1 cellular context compared by ENCODE assay signal in the genomic region with DNA sequence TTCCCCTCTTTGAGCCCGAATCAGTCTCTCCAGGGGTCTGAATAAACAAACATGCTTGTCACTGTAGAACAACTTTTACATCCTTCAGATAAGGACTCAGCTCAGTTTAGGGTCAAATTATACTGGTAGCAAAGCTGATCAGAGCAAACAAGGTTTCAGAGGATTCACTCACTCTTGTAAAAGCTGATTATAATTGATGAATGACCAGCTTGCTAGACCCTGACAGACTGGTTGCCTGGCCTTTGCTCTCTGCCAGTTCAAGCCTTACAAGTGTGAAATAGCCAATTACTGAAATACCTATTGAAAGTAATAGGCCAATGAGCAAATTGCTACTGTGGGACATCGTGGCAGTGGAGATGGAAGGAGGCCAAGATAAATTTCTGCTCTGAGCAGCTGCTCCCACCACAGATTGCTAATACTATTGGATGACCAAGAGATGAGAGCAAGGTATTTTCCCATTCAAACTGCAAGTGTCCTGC.
TF ChIP-seq lines count a peak whose summit lies in the region.

No MANE protein-coding gene starts in this region.

TF ChIP-seq in HEK293, 187 proteins besides CTCF, POLR2A, EP300 and RAD21 (continued from another document and continues in another):
- TF ChIP-seq, protein P1, sequence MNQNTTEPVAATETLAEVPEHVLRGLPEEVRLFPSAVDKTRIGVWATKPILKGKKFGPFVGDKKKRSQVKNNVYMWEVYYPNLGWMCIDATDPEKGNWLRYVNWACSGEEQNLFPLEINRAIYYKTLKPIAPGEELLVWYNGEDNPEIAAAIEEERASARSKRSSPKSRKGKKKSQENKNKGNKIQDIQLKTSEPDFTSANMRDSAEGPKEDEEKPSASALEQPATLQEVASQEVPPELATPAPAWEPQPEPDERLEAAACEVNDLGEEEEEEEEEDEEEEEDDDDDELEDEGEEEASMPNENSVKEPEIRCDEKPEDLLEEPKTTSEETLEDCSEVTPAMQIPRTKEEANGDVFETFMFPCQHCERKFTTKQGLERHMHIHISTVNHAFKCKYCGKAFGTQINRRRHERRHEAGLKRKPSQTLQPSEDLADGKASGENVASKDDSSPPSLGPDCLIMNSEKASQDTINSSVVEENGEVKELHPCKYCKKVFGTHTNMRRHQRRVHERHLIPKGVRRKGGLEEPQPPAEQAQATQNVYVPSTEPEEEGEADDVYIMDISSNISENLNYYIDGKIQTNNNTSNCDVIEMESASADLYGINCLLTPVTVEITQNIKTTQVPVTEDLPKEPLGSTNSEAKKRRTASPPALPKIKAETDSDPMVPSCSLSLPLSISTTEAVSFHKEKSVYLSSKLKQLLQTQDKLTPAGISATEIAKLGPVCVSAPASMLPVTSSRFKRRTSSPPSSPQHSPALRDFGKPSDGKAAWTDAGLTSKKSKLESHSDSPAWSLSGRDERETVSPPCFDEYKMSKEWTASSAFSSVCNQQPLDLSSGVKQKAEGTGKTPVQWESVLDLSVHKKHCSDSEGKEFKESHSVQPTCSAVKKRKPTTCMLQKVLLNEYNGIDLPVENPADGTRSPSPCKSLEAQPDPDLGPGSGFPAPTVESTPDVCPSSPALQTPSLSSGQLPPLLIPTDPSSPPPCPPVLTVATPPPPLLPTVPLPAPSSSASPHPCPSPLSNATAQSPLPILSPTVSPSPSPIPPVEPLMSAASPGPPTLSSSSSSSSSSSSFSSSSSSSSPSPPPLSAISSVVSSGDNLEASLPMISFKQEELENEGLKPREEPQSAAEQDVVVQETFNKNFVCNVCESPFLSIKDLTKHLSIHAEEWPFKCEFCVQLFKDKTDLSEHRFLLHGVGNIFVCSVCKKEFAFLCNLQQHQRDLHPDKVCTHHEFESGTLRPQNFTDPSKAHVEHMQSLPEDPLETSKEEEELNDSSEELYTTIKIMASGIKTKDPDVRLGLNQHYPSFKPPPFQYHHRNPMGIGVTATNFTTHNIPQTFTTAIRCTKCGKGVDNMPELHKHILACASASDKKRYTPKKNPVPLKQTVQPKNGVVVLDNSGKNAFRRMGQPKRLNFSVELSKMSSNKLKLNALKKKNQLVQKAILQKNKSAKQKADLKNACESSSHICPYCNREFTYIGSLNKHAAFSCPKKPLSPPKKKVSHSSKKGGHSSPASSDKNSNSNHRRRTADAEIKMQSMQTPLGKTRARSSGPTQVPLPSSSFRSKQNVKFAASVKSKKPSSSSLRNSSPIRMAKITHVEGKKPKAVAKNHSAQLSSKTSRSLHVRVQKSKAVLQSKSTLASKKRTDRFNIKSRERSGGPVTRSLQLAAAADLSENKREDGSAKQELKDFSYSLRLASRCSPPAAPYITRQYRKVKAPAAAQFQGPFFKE (tag by site-specific recombination; IDR thresholded peaks at IDR 0.05; ENCODE audit: borderline replicate concordance) = no peak
- TF ChIP-seq SALL2 (tag by site-specific recombination; IDR thresholded peaks at IDR 0.05; ENCODE audit: borderline replicate concordance) (no peak), ZNF175 (tag by site-specific recombination; IDR thresholded peaks at IDR 0.05) (no peak), ZNF670 (tag by site-specific recombination; IDR thresholded peaks at IDR 0.05; ENCODE audit: low read depth) (no peak), ZXDB (tag by site-specific recombination; IDR thresholded peaks at IDR 0.05) (peak; percentile 87), ZNF239 (tag by site-specific recombination; IDR thresholded peaks at IDR 0.05) (no peak), ZBTB7A (tag by site-specific recombination; IDR thresholded peaks at IDR 0.05; ENCODE audit: low read depth) (no peak), ZNF292 (tag by site-specific recombination; IDR thresholded peaks at IDR 0.05; ENCODE audit: borderline replicate concordance, low read depth) (no peak), TCF7L2 (IDR thresholded peaks at IDR 0.05; ENCODE audit: borderline replicate concordance, low read depth, low read length) (peak; percentile 84), YY1 (tag by site-specific recombination; IDR thresholded peaks at IDR 0.05) (no peak), ZNF843 (tag by site-specific recombination; IDR thresholded peaks at IDR 0.05) (peak; percentile 95), ZNF132 (tag by site-specific recombination; IDR thresholded peaks at IDR 0.05; ENCODE audit: borderline replicate concordance) (no peak), ZNF510 (tag by site-specific recombination; IDR thresholded peaks at IDR 0.05; ENCODE audit: insufficient replicate concordance) (no peak), GLIS1 (tag by site-specific recombination; IDR thresholded peaks at IDR 0.05) (peak; percentile 98), ZNF24 (tag by site-specific recombination; IDR thresholded peaks at IDR 0.05) (peak; percentile 59; the same call in 1 of the 2 replicates), ZFP37 (tag by site-specific recombination; IDR thresholded peaks at IDR 0.05) (no peak), ZNF223 (tag by site-specific recombination; IDR thresholded peaks at IDR 0.05) (no peak), KLF8 (tag by site-specific recombination; IDR thresholded peaks at IDR 0.05) (no peak), ZNF133 (tag by site-specific recombination; IDR thresholded peaks at IDR 0.05) (no peak), ZNF776 (tag by site-specific recombination; IDR thresholded peaks at IDR 0.05; ENCODE audit: borderline replicate concordance) (no peak), ZNF555 (tag by site-specific recombination; conservative IDR thresholded peaks at IDR 0.05) (no peak), ZNF37A (tag by site-specific recombination; IDR thresholded peaks at IDR 0.05) (no peak), ZSCAN23 (tag by site-specific recombination; IDR thresholded peaks at IDR 0.05) (no peak; the same call in 1 of the 2 replicates), ZNF354C (tag by site-specific recombination; IDR thresholded peaks at IDR 0.05; ENCODE audit: borderline replicate concordance, low read depth) (no peak), ZFP41 (tag by site-specific recombination; IDR thresholded peaks at IDR 0.05; ENCODE audit: borderline replicate concordance) (no peak), ZIC2 (tag by site-specific recombination; IDR thresholded peaks at IDR 0.05) (no peak; the same call in 1 of the 2 replicates), ZEB2 (tag by site-specific recombination; IDR thresholded peaks at IDR 0.05) (0 out of 2 replicates have a peak, but pooled peaks have one; percentile 34), ZNF660 (tag by site-specific recombination; IDR thresholded peaks at IDR 0.05) (no peak), ZNF174 (tag by site-specific recombination; IDR thresholded peaks at IDR 0.05) (no peak), GFI1B (tag by site-specific recombination; IDR thresholded peaks at IDR 0.05) (no peak), KLF1 (tag by site-specific recombination; IDR thresholded peaks at IDR 0.05) (no peak), FEZF1 (tag by site-specific recombination; IDR thresholded peaks at IDR 0.05) (peak; percentile 96), ZNF155 (tag by site-specific recombination; IDR thresholded peaks at IDR 0.05) (no peak), ZNF529 (tag by site-specific recombination; IDR thresholded peaks at IDR 0.05; ENCODE audit: insufficient replicate concordance) (no peak), ZNF311 (tag by site-specific recombination; IDR thresholded peaks at IDR 0.05; ENCODE audit: borderline replicate concordance) (no peak), ZNF433 (tag by site-specific recombination; IDR thresholded peaks at IDR 0.05; ENCODE audit: low read depth) (no peak), ZNF138 (tag by site-specific recombination; IDR thresholded peaks at IDR 0.05; ENCODE audit: borderline replicate concordance) (no peak), ZNF350 (tag by site-specific recombination; IDR thresholded peaks at IDR 0.05) (no peak), ZNF830 (tag by site-specific recombination; IDR thresholded peaks at IDR 0.05; ENCODE audit: low read depth) (no peak), ZNF585B (tag by site-specific recombination; IDR thresholded peaks at IDR 0.05) (no peak), MZF1 (tag by site-specific recombination; IDR thresholded peaks at IDR 0.05; ENCODE audit: borderline replicate concordance) (no peak), ZNF623 (tag by site-specific recombination; IDR thresholded peaks at IDR 0.05) (no peak), ZNF366 (tag by site-specific recombination; conservative IDR thresholded peaks at IDR 0.05) (peak; percentile 52), ZNF404 (tag by site-specific recombination; IDR thresholded peaks at IDR 0.05) (no peak)
- TF ChIP-seq, protein P2, sequence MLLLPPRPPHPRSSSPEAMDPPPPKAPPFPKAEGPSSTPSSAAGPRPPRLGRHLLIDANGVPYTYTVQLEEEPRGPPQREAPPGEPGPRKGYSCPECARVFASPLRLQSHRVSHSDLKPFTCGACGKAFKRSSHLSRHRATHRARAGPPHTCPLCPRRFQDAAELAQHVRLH (tag by site-specific recombination; IDR thresholded peaks at IDR 0.05) = 0 out of 2 replicates have a peak, but pooled peaks have one; percentile 54
- TF ChIP-seq, protein P3, sequence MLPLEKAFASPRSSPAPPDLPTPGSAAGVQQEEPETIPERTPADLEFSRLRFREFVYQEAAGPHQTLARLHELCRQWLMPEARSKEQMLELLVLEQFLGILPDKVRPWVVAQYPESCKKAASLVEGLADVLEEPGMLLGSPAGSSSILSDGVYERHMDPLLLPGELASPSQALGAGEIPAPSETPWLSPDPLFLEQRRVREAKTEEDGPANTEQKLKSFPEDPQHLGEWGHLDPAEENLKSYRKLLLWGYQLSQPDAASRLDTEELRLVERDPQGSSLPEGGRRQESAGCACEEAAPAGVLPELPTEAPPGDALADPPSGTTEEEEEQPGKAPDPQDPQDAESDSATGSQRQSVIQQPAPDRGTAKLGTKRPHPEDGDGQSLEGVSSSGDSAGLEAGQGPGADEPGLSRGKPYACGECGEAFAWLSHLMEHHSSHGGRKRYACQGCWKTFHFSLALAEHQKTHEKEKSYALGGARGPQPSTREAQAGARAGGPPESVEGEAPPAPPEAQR (tag by site-specific recombination; IDR thresholded peaks at IDR 0.05) = no peak
- TF ChIP-seq, protein P4, sequence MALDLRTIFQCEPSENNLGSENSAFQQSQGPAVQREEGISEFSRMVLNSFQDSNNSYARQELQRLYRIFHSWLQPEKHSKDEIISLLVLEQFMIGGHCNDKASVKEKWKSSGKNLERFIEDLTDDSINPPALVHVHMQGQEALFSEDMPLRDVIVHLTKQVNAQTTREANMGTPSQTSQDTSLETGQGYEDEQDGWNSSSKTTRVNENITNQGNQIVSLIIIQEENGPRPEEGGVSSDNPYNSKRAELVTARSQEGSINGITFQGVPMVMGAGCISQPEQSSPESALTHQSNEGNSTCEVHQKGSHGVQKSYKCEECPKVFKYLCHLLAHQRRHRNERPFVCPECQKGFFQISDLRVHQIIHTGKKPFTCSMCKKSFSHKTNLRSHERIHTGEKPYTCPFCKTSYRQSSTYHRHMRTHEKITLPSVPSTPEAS (tag by site-specific recombination; IDR thresholded peaks at IDR 0.05) = no peak
- TF ChIP-seq, protein P5, sequence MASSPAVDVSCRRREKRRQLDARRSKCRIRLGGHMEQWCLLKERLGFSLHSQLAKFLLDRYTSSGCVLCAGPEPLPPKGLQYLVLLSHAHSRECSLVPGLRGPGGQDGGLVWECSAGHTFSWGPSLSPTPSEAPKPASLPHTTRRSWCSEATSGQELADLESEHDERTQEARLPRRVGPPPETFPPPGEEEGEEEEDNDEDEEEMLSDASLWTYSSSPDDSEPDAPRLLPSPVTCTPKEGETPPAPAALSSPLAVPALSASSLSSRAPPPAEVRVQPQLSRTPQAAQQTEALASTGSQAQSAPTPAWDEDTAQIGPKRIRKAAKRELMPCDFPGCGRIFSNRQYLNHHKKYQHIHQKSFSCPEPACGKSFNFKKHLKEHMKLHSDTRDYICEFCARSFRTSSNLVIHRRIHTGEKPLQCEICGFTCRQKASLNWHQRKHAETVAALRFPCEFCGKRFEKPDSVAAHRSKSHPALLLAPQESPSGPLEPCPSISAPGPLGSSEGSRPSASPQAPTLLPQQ (tag by site-specific recombination; IDR thresholded peaks at IDR 0.05) = 0 out of 2 replicates have a peak, but pooled peaks have one; percentile 51
- TF ChIP-seq, protein P6, sequence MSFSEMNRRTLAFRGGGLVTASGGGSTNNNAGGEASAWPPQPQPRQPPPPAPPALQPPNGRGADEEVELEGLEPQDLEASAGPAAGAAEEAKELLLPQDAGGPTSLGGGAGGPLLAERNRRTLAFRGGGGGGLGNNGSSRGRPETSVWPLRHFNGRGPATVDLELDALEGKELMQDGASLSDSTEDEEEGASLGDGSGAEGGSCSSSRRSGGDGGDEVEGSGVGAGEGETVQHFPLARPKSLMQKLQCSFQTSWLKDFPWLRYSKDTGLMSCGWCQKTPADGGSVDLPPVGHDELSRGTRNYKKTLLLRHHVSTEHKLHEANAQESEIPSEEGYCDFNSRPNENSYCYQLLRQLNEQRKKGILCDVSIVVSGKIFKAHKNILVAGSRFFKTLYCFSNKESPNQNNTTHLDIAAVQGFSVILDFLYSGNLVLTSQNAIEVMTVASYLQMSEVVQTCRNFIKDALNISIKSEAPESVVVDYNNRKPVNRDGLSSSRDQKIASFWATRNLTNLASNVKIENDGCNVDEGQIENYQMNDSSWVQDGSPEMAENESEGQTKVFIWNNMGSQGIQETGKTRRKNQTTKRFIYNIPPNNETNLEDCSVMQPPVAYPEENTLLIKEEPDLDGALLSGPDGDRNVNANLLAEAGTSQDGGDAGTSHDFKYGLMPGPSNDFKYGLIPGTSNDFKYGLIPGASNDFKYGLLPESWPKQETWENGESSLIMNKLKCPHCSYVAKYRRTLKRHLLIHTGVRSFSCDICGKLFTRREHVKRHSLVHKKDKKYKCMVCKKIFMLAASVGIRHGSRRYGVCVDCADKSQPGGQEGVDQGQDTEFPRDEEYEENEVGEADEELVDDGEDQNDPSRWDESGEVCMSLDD (tag by site-specific recombination; IDR thresholded peaks at IDR 0.05) = no peak
- TF ChIP-seq, protein P7, sequence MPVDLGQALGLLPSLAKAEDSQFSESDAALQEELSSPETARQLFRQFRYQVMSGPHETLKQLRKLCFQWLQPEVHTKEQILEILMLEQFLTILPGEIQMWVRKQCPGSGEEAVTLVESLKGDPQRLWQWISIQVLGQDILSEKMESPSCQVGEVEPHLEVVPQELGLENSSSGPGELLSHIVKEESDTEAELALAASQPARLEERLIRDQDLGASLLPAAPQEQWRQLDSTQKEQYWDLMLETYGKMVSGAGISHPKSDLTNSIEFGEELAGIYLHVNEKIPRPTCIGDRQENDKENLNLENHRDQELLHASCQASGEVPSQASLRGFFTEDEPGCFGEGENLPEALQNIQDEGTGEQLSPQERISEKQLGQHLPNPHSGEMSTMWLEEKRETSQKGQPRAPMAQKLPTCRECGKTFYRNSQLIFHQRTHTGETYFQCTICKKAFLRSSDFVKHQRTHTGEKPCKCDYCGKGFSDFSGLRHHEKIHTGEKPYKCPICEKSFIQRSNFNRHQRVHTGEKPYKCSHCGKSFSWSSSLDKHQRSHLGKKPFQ (tag by site-specific recombination; IDR thresholded peaks at IDR 0.05) = 0 out of 2 replicates have a peak, but pooled peaks have one; percentile 50
